In genomic region chr17:78356163-78356713, GRCh38 we compare ENCODE assay signal across 8 cellular contexts. TPM values are rescaled to one million over a fixed set of nuclear protein-coding genes. Genes with fewer than 3 reads are reported as not detected.
A peak's percentile ranks its signal among the peaks of the same experiment; 100 is the strongest.
DNase-seq lines count a peak whose midpoint lies in the region; ATAC-seq lines count a peak whose summit lies in the region.

No MANE protein-coding gene starts in this region.

- DNase-seq in AG20443 (ENCODE audit: low spot score) (peak; percentile 35), T-helper 9 cell (peak; percentile 79), astrocyte of the hippocampus (ENCODE audit: low read depth, low spot score) (peak; percentile 93), lung microvascular endothelial cell (ENCODE audit: low read depth in 2 of 2) (peak; percentile 57 to 68), NCI-H1436 (lab: John Stamatoyannopoulos, UW) (no peak)
- DNase-seq in stimulated activated CD8-positive, alpha-beta memory T cell treated with anti-CD3 and anti-CD28 coated beads, Interleukin-4, amount 100 ng/mL, for 1 hour (ENCODE audit: low read depth in 2 of 2, low spot score in 1 of 2) = peak; percentile 49 to 82

- ATAC-seq in GM19397 (IDR thresholded peaks at IDR 0.05; ENCODE audit: unreplicated experiment) (peak; percentile 47), HG03469 (IDR thresholded peaks at IDR 0.05; ENCODE audit: unreplicated experiment) (peak; percentile 59)

RNA-seq across cellular contexts. Expression of gene SOCS3, which starts 3.6 kb away (rescaled TPM):
- total RNA-seq in lung microvascular endothelial cell = 39.2 and 79.6 TPM in 2 replicates

RNA-seq across cellular contexts. Expression of gene PGS1, which starts 22.2 kb away (rescaled TPM):
- 15.7 and 26.4 TPM in 2 replicates for total RNA-seq in lung microvascular endothelial cell
